8 cellular contexts compared by ENCODE assay signal in genomic region chr11:108135845-108136599, GRCh38. TPM values are rescaled to one million over a fixed set of nuclear protein-coding genes. Genes with fewer than 3 reads are reported as not detected.
A peak's percentile ranks its signal among the peaks of the same experiment; 100 is the strongest.
DNase-seq lines count a peak whose midpoint lies in the region; ATAC-seq and TF ChIP-seq lines count a peak whose summit lies in the region.

No MANE protein-coding gene starts in this region.

- H3K9me3 ChIP-seq in osteoblast (ENCODE audit: low read depth, low read length): no peaks in the 10 kb centered on the region

- H3K4me1 ChIP-seq in osteoblast (ENCODE audit: insufficient read depth, low read length): peaks cover 5% of the 10 kb centered on the region

- H3K4me3 ChIP-seq in osteoblast (ENCODE audit: insufficient read depth, low read length) (no peak overlapping the region), lower leg skin (ENCODE audit: low read depth, poor library complexity, severe bottlenecking) (no peak overlapping the region)

- H3K9me3 Mint-ChIP-seq in activated naive CD4-positive, alpha-beta T cell treated with anti-CD3 and anti-CD28 coated beads for 36 hours: no peaks in the 10 kb centered on the region

- H3K27me3 ChIP-seq in osteoblast (ENCODE audit: insufficient read depth, low read length): no peaks in the 10 kb centered on the region

- H3K36me3 Mint-ChIP-seq in activated naive CD4-positive, alpha-beta T cell treated with anti-CD3 and anti-CD28 coated beads for 36 hours (ENCODE audit: low read depth): peaks cover 25% of the 10 kb centered on the region

- H3K27ac Mint-ChIP-seq in activated naive CD4-positive, alpha-beta T cell treated with anti-CD3 and anti-CD28 coated beads for 36 hours: peak overlapping the region; percentile 74

- peaks cover 31% of the 10 kb centered on the region for H3K36me3 ChIP-seq in osteoblast (ENCODE audit: insufficient read depth, low read length)

- H3K4me3 Mint-ChIP-seq in activated naive CD4-positive, alpha-beta T cell treated with anti-CD3 and anti-CD28 coated beads for 36 hours: no peak overlapping the region

- peaks cover 5% of the 10 kb centered on the region for H4K20me1 ChIP-seq in osteoblast (ENCODE audit: insufficient read depth, low read length)

- TF ChIP-seq CTCF in GM13977 (IDR thresholded peaks at IDR 0.05; ENCODE audit: extremely low read depth, insufficient read depth, missing control alignments): peak; percentile 42
- TF ChIP-seq CTCF in osteoblast (IDR thresholded peaks at IDR 0.05; ENCODE audit: extremely low read depth, low read depth, low read length): peak; percentile 24
- TF ChIP-seq CTCF in lower leg skin (IDR thresholded peaks at IDR 0.05): no peak

- H3K4me1 Mint-ChIP-seq in activated naive CD4-positive, alpha-beta T cell treated with anti-CD3 and anti-CD28 coated beads for 36 hours (ENCODE audit: low read depth): peaks cover 25% of the 10 kb centered on the region

- in situ Hi-C loops in GM13977 (cut with MboI; ENCODE audit: low pct_unique_long_range_greater_than_20kb, low sequenced_read_pairs, unreplicated experiment): no loop called here

- peak; percentile 50 for ATAC-seq in HG03108 (IDR thresholded peaks at IDR 0.05; ENCODE audit: unreplicated experiment)

- TF ChIP-seq POLR2A in lower leg skin (IDR thresholded peaks at IDR 0.05): no peak

- peaks cover 2% of the 10 kb centered on the region for H3K79me2 ChIP-seq in osteoblast (ENCODE audit: insufficient read depth, low read length)

- H3K4me2 ChIP-seq in osteoblast (ENCODE audit: insufficient read depth, low read length): no peak overlapping the region

- CTCF ChIA-PET in activated naive CD4-positive, alpha-beta T cell treated with anti-CD3 and anti-CD28 coated beads for 36 hours (lab: Charles Lee): no interaction called here

- no peak overlapping the region for H2AFZ ChIP-seq in osteoblast (ENCODE audit: low read length)

- no peaks in the 10 kb centered on the region for H3K27me3 Mint-ChIP-seq in activated naive CD4-positive, alpha-beta T cell treated with anti-CD3 and anti-CD28 coated beads for 36 hours (ENCODE audit: low read depth)

- peak; percentile 44 for DNase-seq in GM13977 (ENCODE audit: low spot score)
- peak; percentile 68 for DNase-seq in activated naive CD4-positive, alpha-beta T cell treated with anti-CD3 and anti-CD28 coated beads for 36 hours
- no peak for DNase-seq in osteoblast (ENCODE audit: insufficient read length, low spot score, missing footprints)
- DNase-seq in NCI-H524 (lab: John Stamatoyannopoulos, UW): no peak
- DNase-seq in GDM1 (lab: John Stamatoyannopoulos, UW): no peak
- DNase-seq in SW480 (ENCODE audit: low spot score): no peak
- no peak for DNase-seq in lower leg skin (ENCODE audit: low spot score in 2 of 2)

- 30 to 38% methylated on average over 2 of the region's 2 CpGs for WGBS in lower leg skin, 2 donors

- no peak overlapping the region for H3K27ac ChIP-seq in osteoblast (ENCODE audit: low read depth, low read length)

- intact Hi-C loops in activated naive CD4-positive, alpha-beta T cell treated with anti-CD3 and anti-CD28 coated beads for 36 hours (cut with micrococcal nuclease): loop anchor here (1.0 to 10.0 kb wide), 12 partner anchors 66 to 736 kb away; partner anchors contain the start of genes ALKBH8, C11orf65 and EXPH5
- intact Hi-C loops in lower leg skin (cut with DNase I; ENCODE audit: low total_unique reads): no loop called here

RNA-seq across cellular contexts. Expression of gene ACAT1, which starts 14.7 kb away (rescaled TPM):
- 10 to 100 TPM; 54.9 to 55.0 TPM for total RNA-seq in activated naive CD4-positive, alpha-beta T cell treated with anti-CD3 and anti-CD28 coated beads for 36 hours
- total RNA-seq in osteoblast (96.6 and 105 TPM in 2 replicates), lower leg skin (100 to 1,000 TPM in 2 of 4 donors, 10 to 100 TPM in 2; 79.5 to 190 (median 117) TPM)

Comparison
In these comparisons a context has a peak if more than half of its experiments do, and no peak if none do; other contexts are left out.
1. DNase-seq: peak in GM13977 (single experiment) and activated naive CD4-positive, alpha-beta T cell treated with anti-CD3 and anti-CD28 coated beads for 36 hours (single experiment); none in osteoblast (single experiment), NCI-H524 (0 of 2), GDM1 (single experiment), SW480 (single experiment) and lower leg skin (0 of 2).
2. CTCF ChIP-seq: peak in GM13977 (single experiment) and osteoblast (single experiment); none in lower leg skin (0 of 3).